Comparison of ENCODE assay signal across 1 cellular context in the genomic region with DNA sequence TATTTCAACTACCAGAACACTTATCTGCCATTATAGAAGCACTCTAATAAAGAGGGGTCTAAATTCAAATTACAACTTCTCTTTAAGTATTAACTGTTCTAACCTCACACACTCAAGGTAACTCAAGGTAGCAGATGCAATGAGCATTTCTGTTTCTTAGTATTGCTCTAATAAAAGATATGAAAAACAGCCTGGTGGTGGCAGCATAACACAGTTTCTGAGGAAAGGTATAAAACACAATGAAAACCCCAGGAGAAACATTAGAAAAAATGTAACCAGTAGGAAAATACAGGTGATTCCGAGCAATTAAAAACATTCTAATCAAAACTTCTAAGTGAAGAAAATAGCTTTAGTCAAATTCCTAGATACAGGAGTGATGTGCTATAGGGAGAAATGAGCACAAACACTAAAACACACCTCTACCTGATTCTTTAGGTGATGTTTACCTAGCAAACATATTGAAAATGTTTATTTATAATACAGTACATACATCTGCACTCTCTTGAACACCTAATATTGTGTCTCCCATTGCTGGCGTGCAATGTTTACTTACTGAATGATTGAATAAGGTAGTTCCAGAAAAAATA.
A peak's percentile ranks its signal among the peaks of the same experiment; 100 is the strongest.
TF ChIP-seq lines count a peak whose summit lies in the region.

No MANE protein-coding gene starts in this region.

TF ChIP-seq in K562, 482 proteins besides CTCF, POLR2A, EP300 and RAD21 (continued from another document):
- TF ChIP-seq, protein P1, sequence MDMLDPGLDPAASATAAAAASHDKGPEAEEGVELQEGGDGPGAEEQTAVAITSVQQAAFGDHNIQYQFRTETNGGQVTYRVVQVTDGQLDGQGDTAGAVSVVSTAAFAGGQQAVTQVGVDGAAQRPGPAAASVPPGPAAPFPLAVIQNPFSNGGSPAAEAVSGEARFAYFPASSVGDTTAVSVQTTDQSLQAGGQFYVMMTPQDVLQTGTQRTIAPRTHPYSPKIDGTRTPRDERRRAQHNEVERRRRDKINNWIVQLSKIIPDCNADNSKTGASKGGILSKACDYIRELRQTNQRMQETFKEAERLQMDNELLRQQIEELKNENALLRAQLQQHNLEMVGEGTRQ (CRISPR knock-in tag; IDR thresholded peaks at IDR 0.05), result no peak
- TF ChIP-seq SREBF1 (IDR thresholded peaks at IDR 0.05; ENCODE audit: borderline replicate concordance, low read depth, low read length) (no peak), CHD4 (IDR thresholded peaks at IDR 0.05; ENCODE audit: insufficient read depth, insufficient replicate concordance, low read depth, low read length, poor library complexity, severe bottlenecking) (no peak), HNRNPK (IDR thresholded peaks at IDR 0.05; ENCODE audit: low read depth, low read length, poor library complexity, severe bottlenecking) (no peak), ATF1 (CRISPR knock-in tag; IDR thresholded peaks at IDR 0.05) (no peak), ATF1 (tag; IDR thresholded peaks at IDR 0.05) (0 out of 2 replicates have a peak, but pooled peaks have one; percentile 5), RFX5 (IDR thresholded peaks at IDR 0.05; ENCODE audit: low read depth, low read length) (no peak), TFAM (CRISPR knock-in tag; conservative IDR thresholded peaks at IDR 0.05) (no peak), RBM25 (IDR thresholded peaks at IDR 0.05; ENCODE audit: low read depth, low read length, severe bottlenecking) (no peak), TAF1 (IDR thresholded peaks at IDR 0.05; ENCODE audit: control insufficient read depth, extremely low read depth, insufficient read depth, low read length, severe bottlenecking) (no peak), FOXJ2 (tag; IDR thresholded peaks at IDR 0.05) (no peak), SP1 (CRISPR knock-in tag; IDR thresholded peaks at IDR 0.05) (no peak), CEBPB (tag; IDR thresholded peaks at IDR 0.05) (no peak), POLR2H (tag; IDR thresholded peaks at IDR 0.05; ENCODE audit: low read depth) (peak; percentile 17; the same call in 1 of the 2 replicates), EP400 (IDR thresholded peaks at IDR 0.05) (0 out of 2 replicates have a peak, but pooled peaks have one; percentile 30), NCOA6 (IDR thresholded peaks at IDR 0.05) (no peak), HNRNPL (IDR thresholded peaks at IDR 0.05; ENCODE audit: low read depth, low read length) (no peak), TRIM24 (IDR thresholded peaks at IDR 0.05) (no peak), ZFPM2 (CRISPR knock-in tag; IDR thresholded peaks at IDR 0.05) (no peak), IFI16 (CRISPR knock-in tag; IDR thresholded peaks at IDR 0.05) (no peak), ZNF212 (CRISPR knock-in tag; IDR thresholded peaks at IDR 0.05) (no peak), EGR1 (conservative IDR thresholded peaks at IDR 0.05) (no peak), HNRNPLL (IDR thresholded peaks at IDR 0.05; ENCODE audit: low read depth, low read length, poor library complexity, severe bottlenecking) (no peak), KAT7 (CRISPR knock-in tag; IDR thresholded peaks at IDR 0.05; ENCODE audit: borderline replicate concordance) (no peak), TAF9B (IDR thresholded peaks at IDR 0.05; ENCODE audit: partially characterized antibody) (no peak)
- TF ChIP-seq, protein P2, sequence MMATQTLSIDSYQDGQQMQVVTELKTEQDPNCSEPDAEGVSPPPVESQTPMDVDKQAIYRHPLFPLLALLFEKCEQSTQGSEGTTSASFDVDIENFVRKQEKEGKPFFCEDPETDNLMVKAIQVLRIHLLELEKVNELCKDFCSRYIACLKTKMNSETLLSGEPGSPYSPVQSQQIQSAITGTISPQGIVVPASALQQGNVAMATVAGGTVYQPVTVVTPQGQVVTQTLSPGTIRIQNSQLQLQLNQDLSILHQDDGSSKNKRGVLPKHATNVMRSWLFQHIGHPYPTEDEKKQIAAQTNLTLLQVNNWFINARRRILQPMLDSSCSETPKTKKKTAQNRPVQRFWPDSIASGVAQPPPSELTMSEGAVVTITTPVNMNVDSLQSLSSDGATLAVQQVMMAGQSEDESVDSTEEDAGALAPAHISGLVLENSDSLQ (IDR thresholded peaks at IDR 0.05), result no peak
- TF ChIP-seq, protein P3, sequence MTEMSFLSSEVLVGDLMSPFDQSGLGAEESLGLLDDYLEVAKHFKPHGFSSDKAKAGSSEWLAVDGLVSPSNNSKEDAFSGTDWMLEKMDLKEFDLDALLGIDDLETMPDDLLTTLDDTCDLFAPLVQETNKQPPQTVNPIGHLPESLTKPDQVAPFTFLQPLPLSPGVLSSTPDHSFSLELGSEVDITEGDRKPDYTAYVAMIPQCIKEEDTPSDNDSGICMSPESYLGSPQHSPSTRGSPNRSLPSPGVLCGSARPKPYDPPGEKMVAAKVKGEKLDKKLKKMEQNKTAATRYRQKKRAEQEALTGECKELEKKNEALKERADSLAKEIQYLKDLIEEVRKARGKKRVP (CRISPR knock-in tag; IDR thresholded peaks at IDR 0.05), result no peak
- TF ChIP-seq, protein P4, sequence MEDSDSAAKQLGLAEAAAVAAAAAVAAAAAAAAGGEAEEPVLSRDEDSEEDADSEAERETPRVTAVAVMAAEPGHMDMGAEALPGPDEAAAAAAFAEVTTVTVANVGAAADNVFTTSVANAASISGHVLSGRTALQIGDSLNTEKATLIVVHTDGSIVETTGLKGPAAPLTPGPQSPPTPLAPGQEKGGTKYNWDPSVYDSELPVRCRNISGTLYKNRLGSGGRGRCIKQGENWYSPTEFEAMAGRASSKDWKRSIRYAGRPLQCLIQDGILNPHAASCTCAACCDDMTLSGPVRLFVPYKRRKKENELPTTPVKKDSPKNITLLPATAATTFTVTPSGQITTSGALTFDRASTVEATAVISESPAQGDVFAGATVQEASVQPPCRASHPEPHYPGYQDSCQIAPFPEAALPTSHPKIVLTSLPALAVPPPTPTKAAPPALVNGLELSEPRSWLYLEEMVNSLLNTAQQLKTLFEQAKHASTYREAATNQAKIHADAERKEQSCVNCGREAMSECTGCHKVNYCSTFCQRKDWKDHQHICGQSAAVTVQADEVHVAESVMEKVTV (CRISPR knock-in tag; IDR thresholded peaks at IDR 0.05), result peak; percentile 93
- TF ChIP-seq, protein P5, sequence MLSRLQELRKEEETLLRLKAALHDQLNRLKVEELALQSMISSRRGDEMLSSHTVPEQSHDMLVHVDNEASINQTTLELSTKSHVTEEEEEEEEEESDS (CRISPR knock-in tag; IDR thresholded peaks at IDR 0.05), result no peak
- TF ChIP-seq, protein P6, sequence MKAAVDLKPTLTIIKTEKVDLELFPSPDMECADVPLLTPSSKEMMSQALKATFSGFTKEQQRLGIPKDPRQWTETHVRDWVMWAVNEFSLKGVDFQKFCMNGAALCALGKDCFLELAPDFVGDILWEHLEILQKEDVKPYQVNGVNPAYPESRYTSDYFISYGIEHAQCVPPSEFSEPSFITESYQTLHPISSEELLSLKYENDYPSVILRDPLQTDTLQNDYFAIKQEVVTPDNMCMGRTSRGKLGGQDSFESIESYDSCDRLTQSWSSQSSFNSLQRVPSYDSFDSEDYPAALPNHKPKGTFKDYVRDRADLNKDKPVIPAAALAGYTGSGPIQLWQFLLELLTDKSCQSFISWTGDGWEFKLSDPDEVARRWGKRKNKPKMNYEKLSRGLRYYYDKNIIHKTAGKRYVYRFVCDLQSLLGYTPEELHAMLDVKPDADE (conservative IDR thresholded peaks at IDR 0.05; ENCODE audit: control insufficient read depth, low read depth, low read length), result no peak
- TF ChIP-seq, protein P7, sequence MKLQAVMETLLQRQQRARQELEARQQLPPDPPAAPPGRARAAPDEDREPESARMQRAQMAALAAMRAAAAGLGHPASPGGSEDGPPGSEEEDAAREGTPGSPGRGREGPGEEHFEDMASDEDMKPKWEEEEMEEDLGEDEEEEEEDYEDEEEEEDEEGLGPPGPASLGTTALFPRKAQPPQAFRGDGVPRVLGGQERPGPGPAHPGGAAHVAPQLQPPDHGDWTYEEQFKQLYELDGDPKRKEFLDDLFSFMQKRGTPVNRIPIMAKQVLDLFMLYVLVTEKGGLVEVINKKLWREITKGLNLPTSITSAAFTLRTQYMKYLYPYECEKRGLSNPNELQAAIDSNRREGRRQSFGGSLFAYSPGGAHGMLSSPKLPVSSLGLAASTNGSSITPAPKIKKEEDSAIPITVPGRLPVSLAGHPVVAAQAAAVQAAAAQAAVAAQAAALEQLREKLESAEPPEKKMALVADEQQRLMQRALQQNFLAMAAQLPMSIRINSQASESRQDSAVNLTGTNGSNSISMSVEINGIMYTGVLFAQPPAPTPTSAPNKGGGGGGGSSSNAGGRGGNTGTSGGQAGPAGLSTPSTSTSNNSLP (IDR thresholded peaks at IDR 0.05; ENCODE audit: borderline replicate concordance, low read depth, low read length), result peak; percentile 97
- TF ChIP-seq, protein P8, sequence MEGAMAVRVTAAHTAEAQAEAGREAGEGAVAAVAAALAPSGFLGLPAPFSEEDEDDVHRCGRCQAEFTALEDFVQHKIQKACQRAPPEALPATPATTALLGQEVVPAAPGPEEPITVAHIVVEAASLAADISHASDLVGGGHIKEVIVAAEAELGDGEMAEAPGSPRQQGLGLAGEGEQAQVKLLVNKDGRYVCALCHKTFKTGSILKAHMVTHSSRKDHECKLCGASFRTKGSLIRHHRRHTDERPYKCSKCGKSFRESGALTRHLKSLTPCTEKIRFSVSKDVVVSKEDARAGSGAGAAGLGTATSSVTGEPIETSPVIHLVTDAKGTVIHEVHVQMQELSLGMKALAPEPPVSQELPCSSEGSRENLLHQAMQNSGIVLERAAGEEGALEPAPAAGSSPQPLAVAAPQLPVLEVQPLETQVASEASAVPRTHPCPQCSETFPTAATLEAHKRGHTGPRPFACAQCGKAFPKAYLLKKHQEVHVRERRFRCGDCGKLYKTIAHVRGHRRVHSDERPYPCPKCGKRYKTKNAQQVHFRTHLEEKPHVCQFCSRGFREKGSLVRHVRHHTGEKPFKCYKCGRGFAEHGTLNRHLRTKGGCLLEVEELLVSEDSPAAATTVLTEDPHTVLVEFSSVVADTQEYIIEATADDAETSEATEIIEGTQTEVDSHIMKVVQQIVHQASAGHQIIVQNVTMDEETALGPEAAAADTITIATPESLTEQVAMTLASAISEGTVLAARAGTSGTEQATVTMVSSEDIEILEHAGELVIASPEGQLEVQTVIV (CRISPR knock-in tag; IDR thresholded peaks at IDR 0.05; ENCODE audit: borderline replicate concordance), result no peak
- TF ChIP-seq, protein P9, sequence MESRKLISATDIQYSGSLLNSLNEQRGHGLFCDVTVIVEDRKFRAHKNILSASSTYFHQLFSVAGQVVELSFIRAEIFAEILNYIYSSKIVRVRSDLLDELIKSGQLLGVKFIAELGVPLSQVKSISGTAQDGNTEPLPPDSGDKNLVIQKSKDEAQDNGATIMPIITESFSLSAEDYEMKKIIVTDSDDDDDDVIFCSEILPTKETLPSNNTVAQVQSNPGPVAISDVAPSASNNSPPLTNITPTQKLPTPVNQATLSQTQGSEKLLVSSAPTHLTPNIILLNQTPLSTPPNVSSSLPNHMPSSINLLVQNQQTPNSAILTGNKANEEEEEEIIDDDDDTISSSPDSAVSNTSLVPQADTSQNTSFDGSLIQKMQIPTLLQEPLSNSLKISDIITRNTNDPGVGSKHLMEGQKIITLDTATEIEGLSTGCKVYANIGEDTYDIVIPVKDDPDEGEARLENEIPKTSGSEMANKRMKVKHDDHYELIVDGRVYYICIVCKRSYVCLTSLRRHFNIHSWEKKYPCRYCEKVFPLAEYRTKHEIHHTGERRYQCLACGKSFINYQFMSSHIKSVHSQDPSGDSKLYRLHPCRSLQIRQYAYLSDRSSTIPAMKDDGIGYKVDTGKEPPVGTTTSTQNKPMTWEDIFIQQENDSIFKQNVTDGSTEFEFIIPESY (CRISPR knock-in tag; IDR thresholded peaks at IDR 0.05), result 0 out of 2 replicates have a peak, but pooled peaks have one; percentile 33
